2 cellular contexts compared by ENCODE assay signal in genomic region chr2:176177580-176178270, GRCh38.
TF ChIP-seq lines count a peak whose summit lies in the region.

No MANE protein-coding gene starts in this region.

TF ChIP-seq in HepG2, 621 proteins besides CTCF, POLR2A, EP300 and RAD21:
- TF ChIP-seq NKX3-1 (CRISPR knock-in tag; IDR thresholded peaks at IDR 0.05) (no peak), RBFOX2 (IDR thresholded peaks at IDR 0.05; ENCODE audit: low read depth, low read length) (0 out of 2 replicates have a peak, but pooled peaks have one; percentile 15), ATF1 (CRISPR knock-in tag; IDR thresholded peaks at IDR 0.05) (no peak), ISL2 (CRISPR knock-in tag; IDR thresholded peaks at IDR 0.05) (no peak), AGO2 (optimal IDR thresholded peaks at IDR 0.05; ENCODE audit: low read depth, low read length) (peak; percentile 64), HBP1 (CRISPR knock-in tag; IDR thresholded peaks at IDR 0.05; ENCODE audit: low read depth) (no peak), AFF4 (CRISPR knock-in tag; IDR thresholded peaks at IDR 0.05) (no peak), ZFP91 (CRISPR knock-in tag; IDR thresholded peaks at IDR 0.05; ENCODE audit: borderline replicate concordance) (no peak), HINFP (CRISPR knock-in tag; IDR thresholded peaks at IDR 0.05; ENCODE audit: low read depth) (no peak)

TF ChIP-seq in WTC11, 78 proteins besides CTCF, POLR2A, EP300 and RAD21 (continues in another document):
- TF ChIP-seq MXD4 (CRISPR knock-in tag; IDR thresholded peaks at IDR 0.05; ENCODE audit: borderline replicate concordance) = no peak
- no peak for TF ChIP-seq ZNF263 (CRISPR knock-in tag; IDR thresholded peaks at IDR 0.05; ENCODE audit: low read depth)
- TF ChIP-seq NR3C1 (CRISPR knock-in tag; conservative IDR thresholded peaks at IDR 0.05; ENCODE audit: low read depth) = no peak
- no peak for TF ChIP-seq TCF7 (CRISPR knock-in tag; IDR thresholded peaks at IDR 0.05; ENCODE audit: low read depth)
- no peak; the same call in 1 of the 2 replicates for TF ChIP-seq ETV6 (CRISPR knock-in tag; IDR thresholded peaks at IDR 0.05)
- TF ChIP-seq E2F1 (CRISPR knock-in tag; IDR thresholded peaks at IDR 0.05) = no peak
- TF ChIP-seq USF2 (CRISPR knock-in tag; IDR thresholded peaks at IDR 0.05) = peak; percentile 82
- TF ChIP-seq ATF3 (CRISPR knock-in tag; conservative IDR thresholded peaks at IDR 0.05) = no peak
- TF ChIP-seq NFE2L1 (CRISPR knock-in tag; IDR thresholded peaks at IDR 0.05) = no peak
- TF ChIP-seq ATF6 (CRISPR knock-in tag; IDR thresholded peaks at IDR 0.05) = no peak
- no peak for TF ChIP-seq SMAD3 (CRISPR knock-in tag; IDR thresholded peaks at IDR 0.05; ENCODE audit: borderline replicate concordance)
- no peak for TF ChIP-seq ZNF138 (CRISPR knock-in tag; conservative IDR thresholded peaks at IDR 0.05)
- peak; percentile 49; the same call in 1 of the 2 replicates for TF ChIP-seq MAX (CRISPR knock-in tag; IDR thresholded peaks at IDR 0.05)
- no peak for TF ChIP-seq ZNF532 (CRISPR knock-in tag; IDR thresholded peaks at IDR 0.05; ENCODE audit: borderline replicate concordance)
- TF ChIP-seq SOX15 (CRISPR knock-in tag; IDR thresholded peaks at IDR 0.05) = no peak
- TF ChIP-seq IRF1 (CRISPR knock-in tag; IDR thresholded peaks at IDR 0.05) = no peak
- peak; percentile 71 for TF ChIP-seq PRDM15 (CRISPR knock-in tag; IDR thresholded peaks at IDR 0.05)
- no peak for TF ChIP-seq SMAD4 (CRISPR knock-in tag; IDR thresholded peaks at IDR 0.05)
- TF ChIP-seq TEAD1 (CRISPR knock-in tag; IDR thresholded peaks at IDR 0.05) = no peak
- TF ChIP-seq ATF2 (CRISPR knock-in tag; IDR thresholded peaks at IDR 0.05; ENCODE audit: borderline replicate concordance, low read depth) = no peak
- no peak for TF ChIP-seq ATF1 (CRISPR knock-in tag; IDR thresholded peaks at IDR 0.05)
- no peak for TF ChIP-seq HMGA2 (CRISPR knock-in tag; IDR thresholded peaks at IDR 0.05)
- TF ChIP-seq MLX (CRISPR knock-in tag; IDR thresholded peaks at IDR 0.05) = no peak
- TF ChIP-seq CDX4 (CRISPR knock-in tag; IDR thresholded peaks at IDR 0.05; ENCODE audit: borderline replicate concordance) = no peak
- TF ChIP-seq ZNF317 (CRISPR knock-in tag; IDR thresholded peaks at IDR 0.05; ENCODE audit: borderline replicate concordance, low read depth) = no peak
- no peak for TF ChIP-seq JUN (CRISPR knock-in tag; IDR thresholded peaks at IDR 0.05)
- TF ChIP-seq ZNF425 (CRISPR knock-in tag; conservative IDR thresholded peaks at IDR 0.05) = no peak
- TF ChIP-seq KAT7 (CRISPR knock-in tag; IDR thresholded peaks at IDR 0.05; ENCODE audit: borderline replicate concordance) = no peak
- no peak for TF ChIP-seq ZNF416 (CRISPR knock-in tag; IDR thresholded peaks at IDR 0.05)
- TF ChIP-seq TEAD4 (CRISPR knock-in tag; IDR thresholded peaks at IDR 0.05) = no peak
- TF ChIP-seq ZBTB43 (CRISPR knock-in tag; IDR thresholded peaks at IDR 0.05) = no peak
- TF ChIP-seq RELA (CRISPR knock-in tag; IDR thresholded peaks at IDR 0.05; ENCODE audit: borderline replicate concordance) = no peak
- peak; percentile 22; the same call in 1 of the 2 replicates for TF ChIP-seq ZNF423 (CRISPR knock-in tag; IDR thresholded peaks at IDR 0.05)
- TF ChIP-seq RORB (CRISPR knock-in tag; IDR thresholded peaks at IDR 0.05) = no peak
